In the genomic region with DNA sequence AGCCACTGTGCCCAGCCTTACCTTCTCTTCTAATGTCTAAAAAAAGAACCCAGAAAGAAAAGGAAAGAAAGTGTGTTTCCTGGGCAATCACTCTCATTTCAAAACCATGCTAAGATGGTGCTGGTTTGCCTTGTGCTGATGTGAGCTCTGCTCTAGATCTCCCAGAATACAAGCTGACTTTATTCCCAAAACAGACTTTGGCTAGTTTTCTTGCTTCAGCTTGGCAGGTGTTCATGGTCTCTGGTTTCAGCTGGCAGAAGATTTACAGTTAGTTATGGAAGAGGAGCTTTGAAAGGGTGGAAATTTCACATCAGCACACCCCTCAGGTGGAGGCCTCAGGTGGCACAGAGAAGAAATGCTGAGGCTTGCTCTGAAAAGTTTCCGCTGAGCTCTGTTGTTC, we compare ENCODE assay signal across 17 cellular contexts. TPM values are rescaled to one million over a fixed set of nuclear protein-coding genes. Genes with fewer than 3 reads are reported as not detected.
DNase-seq lines count a peak whose midpoint lies in the region; FAIRE-seq and TF ChIP-seq lines count a peak whose summit lies in the region.
"Had no signal": no experiment of that assay in that cellular context is flagged by ENCODE, and none has a peak within 500 bp of the region (broad histone marks: within the 10 kb centered on the region; RNA-seq: fewer than 3 reads in every experiment).

No MANE protein-coding gene starts in this region.

- intact Hi-C loops in transverse colon (cut with DNase I; ENCODE audit: low total_unique reads): no loop called here
- intact Hi-C loops in CD14-positive monocyte (cut with micrococcal nuclease): no loop called here
- intact Hi-C loops in kidney (cut with DNase I): no loop called here

- FAIRE-seq in kidney (lab: Jason Lieb, UNC): no peak

- no peak for TF ChIP-seq EP300 in transverse colon (IDR thresholded peaks at IDR 0.05; ENCODE audit: low read depth)

- H3K36me3 ChIP-seq in transverse colon (no peaks in the 10 kb centered on the region), kidney (ENCODE audit: control insufficient read depth in 1 of 2, insufficient read depth in 2 of 2, low read length in 2 of 2) (no peaks in the 10 kb centered on the region)
- H3K36me3 ChIP-seq: BLaER1 treated with 17β-estradiol and CSF1 and Interleukin-3, amounts not matched to agents 10 nM and 100 nM had no signal

- no peak overlapping the region for H3K4me3 ChIP-seq in fibroblast of the aortic adventitia (ENCODE audit: low read depth, low read length)
- no peak overlapping the region for H3K4me3 ChIP-seq in transverse colon
- H3K4me3 ChIP-seq in kidney (ENCODE audit: low read length in 2 of 2): no peak overlapping the region
- H3K4me3 ChIP-seq: BLaER1 treated with 17β-estradiol and CSF1 and Interleukin-3, amounts not matched to agents 10 nM and 100 nM; PC-9 had no signal

- H3K4me3 Mint-ChIP-seq in osteocyte (ENCODE audit: unreplicated experiment) (no peak overlapping the region), CD14-positive monocyte (no peak overlapping the region)
- H3K4me3 Mint-ChIP-seq in activated CD4-positive, alpha-beta T cell treated with anti-CD3 and anti-CD28 coated beads, Interleukin-2, amount 10 ng/mL, durations not matched to agents 7 days and 5 days: no peak overlapping the region

- CTCF ChIA-PET in activated CD4-positive, alpha-beta T cell treated with anti-CD3 and anti-CD28 coated beads, Interleukin-2, amount 10 ng/mL, durations not matched to agents 7 days and 5 days (lab: Charles Lee): no interaction called here

- H3K27me3 Mint-ChIP-seq in osteocyte (ENCODE audit: unreplicated experiment): no peaks in the 10 kb centered on the region
- peaks cover 0 to 4% (median 0%) of the 10 kb centered on the region in 3 donors for H3K27me3 Mint-ChIP-seq in CD14-positive monocyte (ENCODE audit: low read depth in 3 of 3)
- H3K27me3 Mint-ChIP-seq in activated CD4-positive, alpha-beta T cell treated with anti-CD3 and anti-CD28 coated beads, Interleukin-2, amount 10 ng/mL, durations not matched to agents 7 days and 5 days: no peaks in the 10 kb centered on the region

- H3K4me1 Mint-ChIP-seq in osteocyte (ENCODE audit: unreplicated experiment) (no peaks in the 10 kb centered on the region), CD14-positive monocyte (no peaks in the 10 kb centered on the region)
- H3K4me1 Mint-ChIP-seq in activated CD4-positive, alpha-beta T cell treated with anti-CD3 and anti-CD28 coated beads, Interleukin-2, amount 10 ng/mL, durations not matched to agents 7 days and 5 days: no peaks in the 10 kb centered on the region

- H3K9ac ChIP-seq in kidney (ENCODE audit: low read length in 2 of 2): no peak overlapping the region
- H3K9ac ChIP-seq: BLaER1 treated with 17β-estradiol and CSF1 and Interleukin-3, amounts not matched to agents 10 nM and 100 nM had no signal

- H3K27ac ChIP-seq in transverse colon (peak overlapping the region in 3 of 4 donors; percentile 29 to 71 (median 29)), kidney (ENCODE audit: low read depth in 2 of 2, low read length in 2 of 2) (no peak overlapping the region)
- H3K27ac ChIP-seq: BLaER1 treated with 17β-estradiol and CSF1 and Interleukin-3, amounts not matched to agents 10 nM and 100 nM; PC-9 had no signal

- TF ChIP-seq CTCF in fibroblast of the aortic adventitia (IDR thresholded peaks at IDR 0.05; ENCODE audit: insufficient read depth, low read length) (no peak), osteocyte (IDR thresholded peaks at IDR 0.05) (no peak), transverse colon (IDR thresholded peaks at IDR 0.05) (no peak), CD14-positive monocyte (IDR thresholded peaks at IDR 0.05) (no peak), kidney (IDR thresholded peaks at IDR 0.05; ENCODE audit: borderline replicate concordance, extremely low read depth, insufficient read depth) (no peak)

- 96 to 100% methylated on average over 1 of the region's 1 CpG for WGBS in transverse colon (ENCODE audit: low coverage in 1 of 2), 2 donors

- H3K36me3 Mint-ChIP-seq in osteocyte (ENCODE audit: unreplicated experiment) (no peaks in the 10 kb centered on the region), CD14-positive monocyte (no peaks in the 10 kb centered on the region)
- H3K36me3 Mint-ChIP-seq in activated CD4-positive, alpha-beta T cell treated with anti-CD3 and anti-CD28 coated beads, Interleukin-2, amount 10 ng/mL, durations not matched to agents 7 days and 5 days (ENCODE audit: low read depth): no peaks in the 10 kb centered on the region

- H3K27ac Mint-ChIP-seq in osteocyte (ENCODE audit: unreplicated experiment): no peak overlapping the region
- H3K27ac Mint-ChIP-seq in CD14-positive monocyte: no peak overlapping the region
- H3K27ac Mint-ChIP-seq in activated CD4-positive, alpha-beta T cell treated with anti-CD3 and anti-CD28 coated beads, Interleukin-2, amount 10 ng/mL, durations not matched to agents 7 days and 5 days: no peak overlapping the region

- H3K9me3 ChIP-seq in transverse colon (no peaks in the 10 kb centered on the region), kidney (ENCODE audit: control insufficient read depth in 1 of 2, low read length in 2 of 2) (no peaks in the 10 kb centered on the region)
- H3K9me3 ChIP-seq: BLaER1 treated with 17β-estradiol and CSF1 and Interleukin-3, amounts not matched to agents 10 nM and 100 nM had no signal

- DNase-seq in DMS79 treated with DMSO at 0.1 percent for 48 hours (lab: John Stamatoyannopoulos, UW) (peak; percentile 49), DMS79 (lab: John Stamatoyannopoulos, UW) (no peak), fibroblast of the aortic adventitia (ENCODE audit: low read depth) (peak; percentile 5), osteocyte (ENCODE audit: extremely low spot score, unreplicated experiment) (peak; percentile 19), transverse colon (no peak), CD14-positive monocyte (ENCODE audit: low spot score) (no peak), kidney (no peak)
- no peak for DNase-seq in activated CD4-positive, alpha-beta T cell treated with anti-CD3 and anti-CD28 coated beads, Interleukin-2, amount 10 ng/mL, durations not matched to agents 7 days and 5 days
- DNase-seq: 8988T, KG1, NCI-H1092 treated with DMSO at 0.1 percent for 48 hours, NCI-H1694 treated with DMSO at 0.1 percent for 48 hours, NCI-H2227 treated with DMSO at 0.1 percent for 48 hours, NCI-H526 treated with DMSO at 0.1 percent for 48 hours, PC-9 had no signal

- in situ Hi-C loops in transverse colon (cut with MboI; ENCODE audit: low pct_ligation_motif_present in 1 of 4, low pct_unique_long_range_greater_than_20kb in 1 of 4, low sequenced_read_pairs in 3 of 4): no loop called here

- H3K27me3 ChIP-seq in transverse colon: no peaks in the 10 kb centered on the region
- H3K27me3 ChIP-seq: BLaER1 treated with 17β-estradiol and CSF1 and Interleukin-3, amounts not matched to agents 10 nM and 100 nM had no signal

- TF ChIP-seq POLR2A in transverse colon (IDR thresholded peaks at IDR 0.05): no peak

- H3K9me3 Mint-ChIP-seq in osteocyte (ENCODE audit: unreplicated experiment): no peaks in the 10 kb centered on the region
- peaks cover 0 to 3% (median 0%) of the 10 kb centered on the region in 7 donors for H3K9me3 Mint-ChIP-seq in CD14-positive monocyte
- no peaks in the 10 kb centered on the region for H3K9me3 Mint-ChIP-seq in activated CD4-positive, alpha-beta T cell treated with anti-CD3 and anti-CD28 coated beads, Interleukin-2, amount 10 ng/mL, durations not matched to agents 7 days and 5 days

- POLR2A ChIA-PET in activated CD4-positive, alpha-beta T cell treated with anti-CD3 and anti-CD28 coated beads, Interleukin-2, amount 10 ng/mL, durations not matched to agents 7 days and 5 days (lab: Charles Lee): no interaction called here

- H3K4me1 ChIP-seq in transverse colon (no peaks in the 10 kb centered on the region), kidney (ENCODE audit: control insufficient read depth in 1 of 2, insufficient read depth in 1 of 2, low read depth in 1 of 2, low read length in 2 of 2) (peaks cover 2 to 6% of the 10 kb centered on the region in 2 donors)
- H3K4me1 ChIP-seq: BLaER1 treated with 17β-estradiol and CSF1 and Interleukin-3, amounts not matched to agents 10 nM and 100 nM had no signal

RNA-seq across cellular contexts. Expression of a gene that starts 34.4 kb away (rescaled TPM):
- total RNA-seq in fibroblast of the aortic adventitia (ENCODE audit: low replicate concordance) (0.18 TPM in 1 of 2 replicates, not detected in the other), osteocyte (1.3 and 2.1 TPM in 2 replicates), transverse colon (10 to 100 TPM in 1 of 4 donors, 1 to 10 TPM in 3; 2.4 to 11.2 (median 9.1) TPM), kidney (2.7 TPM)
- polyA plus RNA-seq in CD14-positive monocyte (under 1 TPM in 1 of 2 donors, not detected in 1; 0.38 TPM), kidney (ENCODE audit: insufficient read depth, low read depth, low replicate concordance) (2.8 TPM)
- total RNA-seq in activated CD4-positive, alpha-beta T cell treated with anti-CD3 and anti-CD28 coated beads, Interleukin-2, amount 10 ng/mL, durations not matched to agents 7 days and 5 days: under 1 TPM in 1 of 2 experiments, not detected in 1; 0.50 TPM
- total RNA-seq: PC-9, Right ventricle myocardium inferior had no signal

RNA-seq across cellular contexts. Expression of a gene that starts 43.6 kb away (rescaled TPM):
- total RNA-seq in fibroblast of the aortic adventitia (ENCODE audit: low replicate concordance) (0.98 and 2.5 TPM in 2 replicates), osteocyte (2.1 and 2.8 TPM in 2 replicates), transverse colon (10 to 100 TPM; 28.1 to 61.5 (median 42.1) TPM), kidney (41.9 TPM)
- polyA plus RNA-seq in CD14-positive monocyte (under 1 TPM in 1 of 2 donors, not detected in 1; 0.17 TPM), kidney (ENCODE audit: insufficient read depth, low read depth, low replicate concordance) (56.2 TPM)
- 1 to 10 TPM; 2.2 to 2.4 TPM for total RNA-seq in activated CD4-positive, alpha-beta T cell treated with anti-CD3 and anti-CD28 coated beads, Interleukin-2, amount 10 ng/mL, durations not matched to agents 7 days and 5 days

Comparison
In these comparisons a context has a peak if more than half of its experiments do, and no peak if none do; other contexts are left out.
1. DNase-seq: peak in DMS79 treated with DMSO at 0.1 percent for 48 hours (single experiment), fibroblast of the aortic adventitia (single experiment) and osteocyte (single experiment); none in DMS79 (single experiment), transverse colon (single experiment), CD14-positive monocyte (single experiment), kidney (single experiment) and activated CD4-positive, alpha-beta T cell treated with anti-CD3 and anti-CD28 coated beads, Interleukin-2, amount 10 ng/mL, durations not matched to agents 7 days and 5 days (single experiment).
2. H3K27ac ChIP-seq: peak in transverse colon (3 of 4); none in kidney (0 of 2).